Comparison of ENCODE assay signal across 1 cellular context in genomic region chr3:119825820-119826219, GRCh38.
TF ChIP-seq lines count a peak whose summit lies in the region.

No MANE protein-coding gene starts in this region.

TF ChIP-seq in HepG2, 621 proteins besides CTCF, POLR2A, EP300 and RAD21 (continued from another document and continues in another):
- TF ChIP-seq CREBL2 (CRISPR knock-in tag; IDR thresholded peaks at IDR 0.05; ENCODE audit: borderline replicate concordance) (no peak), ZNF30 (CRISPR knock-in tag; IDR thresholded peaks at IDR 0.05) (no peak), HMGXB4 (CRISPR knock-in tag; IDR thresholded peaks at IDR 0.05; ENCODE audit: borderline replicate concordance in 1 of 2, low read depth in 1 of 2) (no peak), ZNF770 (CRISPR knock-in tag; IDR thresholded peaks at IDR 0.05) (peak; percentile 85), RBM39 (IDR thresholded peaks at IDR 0.05; ENCODE audit: low read depth, low read length, poor library complexity, severe bottlenecking) (no peak), ZNF749 (CRISPR knock-in tag; IDR thresholded peaks at IDR 0.05; ENCODE audit: borderline replicate concordance) (no peak), HNF1B (CRISPR knock-in tag; IDR thresholded peaks at IDR 0.05) (peak; percentile 59), GPN1 (CRISPR knock-in tag; IDR thresholded peaks at IDR 0.05; ENCODE audit: borderline replicate concordance) (no peak), MLXIP (CRISPR knock-in tag; IDR thresholded peaks at IDR 0.05; ENCODE audit: borderline replicate concordance) (0 out of 2 replicates have a peak, but pooled peaks have one; percentile 28), NFRKB (IDR thresholded peaks at IDR 0.05) (no peak), NAIF1 (CRISPR knock-in tag; IDR thresholded peaks at IDR 0.05; ENCODE audit: borderline replicate concordance) (no peak), ZFP91 (CRISPR knock-in tag; IDR thresholded peaks at IDR 0.05; ENCODE audit: borderline replicate concordance) (no peak), ZBTB25 (CRISPR knock-in tag; IDR thresholded peaks at IDR 0.05) (no peak), RNF219 (CRISPR knock-in tag; IDR thresholded peaks at IDR 0.05) (no peak), RARG (CRISPR knock-in tag; IDR thresholded peaks at IDR 0.05; ENCODE audit: low read depth) (no peak), PAWR (CRISPR knock-in tag; IDR thresholded peaks at IDR 0.05; ENCODE audit: borderline replicate concordance) (no peak), JUN (CRISPR knock-in tag; IDR thresholded peaks at IDR 0.05) (no peak), ZNF292 (CRISPR knock-in tag; IDR thresholded peaks at IDR 0.05; ENCODE audit: borderline replicate concordance, low read depth) (peak; percentile 75; the same call in 1 of the 2 replicates), ZNF850 (CRISPR knock-in tag; conservative IDR thresholded peaks at IDR 0.05) (no peak), FOXP1 (IDR thresholded peaks at IDR 0.05) (no peak), FOXP1 (CRISPR knock-in tag; IDR thresholded peaks at IDR 0.05) (peak; percentile 36; the same call in 1 of the 2 replicates), TCF7L2 (IDR thresholded peaks at IDR 0.05; ENCODE audit: low read depth, low read length) (no peak), ARID2 (CRISPR knock-in tag; IDR thresholded peaks at IDR 0.05; ENCODE audit: borderline replicate concordance) (no peak), TSC22D2 (CRISPR knock-in tag; IDR thresholded peaks at IDR 0.05; ENCODE audit: borderline replicate concordance) (no peak), MEIS2 (CRISPR knock-in tag; IDR thresholded peaks at IDR 0.05) (no peak), SRF (IDR thresholded peaks at IDR 0.05; ENCODE audit: low read depth, low read length) (no peak), RFX3 (CRISPR knock-in tag; IDR thresholded peaks at IDR 0.05) (no peak), SMC3 (IDR thresholded peaks at IDR 0.05; ENCODE audit: low read length) (no peak), NFYC (CRISPR knock-in tag; IDR thresholded peaks at IDR 0.05) (no peak), ZSCAN5A (CRISPR knock-in tag; IDR thresholded peaks at IDR 0.05; ENCODE audit: borderline replicate concordance) (no peak), ZNF232 (CRISPR knock-in tag; IDR thresholded peaks at IDR 0.05; ENCODE audit: borderline replicate concordance) (no peak; the same call in 1 of the 2 replicates), EEA1 (CRISPR knock-in tag; IDR thresholded peaks at IDR 0.05; ENCODE audit: borderline replicate concordance) (no peak), ZNF543 (CRISPR knock-in tag; IDR thresholded peaks at IDR 0.05) (no peak), ZBTB39 (CRISPR knock-in tag; IDR thresholded peaks at IDR 0.05) (no peak), ZNF138 (CRISPR knock-in tag; IDR thresholded peaks at IDR 0.05; ENCODE audit: low read depth) (no peak), ESRRA (CRISPR knock-in tag; IDR thresholded peaks at IDR 0.05; ENCODE audit: low read depth) (peak; percentile 59; the same call in 1 of the 2 replicates), MLLT10 (CRISPR knock-in tag; IDR thresholded peaks at IDR 0.05) (no peak), POLR2G (IDR thresholded peaks at IDR 0.05; ENCODE audit: low read depth, low read length) (no peak), ZNF350 (CRISPR knock-in tag; IDR thresholded peaks at IDR 0.05; ENCODE audit: borderline replicate concordance, low read depth) (peak; percentile 33; the same call in 1 of the 2 replicates), ZNF331 (CRISPR knock-in tag; IDR thresholded peaks at IDR 0.05) (peak; percentile 60; the same call in 1 of the 2 replicates), MYPOP (CRISPR knock-in tag; IDR thresholded peaks at IDR 0.05) (no peak), AGO2 (optimal IDR thresholded peaks at IDR 0.05; ENCODE audit: low read depth, low read length) (no peak), ZSCAN31 (CRISPR knock-in tag; IDR thresholded peaks at IDR 0.05; ENCODE audit: low read depth) (no peak)
